1 cellular context compared by ENCODE assay signal in the genomic region with DNA sequence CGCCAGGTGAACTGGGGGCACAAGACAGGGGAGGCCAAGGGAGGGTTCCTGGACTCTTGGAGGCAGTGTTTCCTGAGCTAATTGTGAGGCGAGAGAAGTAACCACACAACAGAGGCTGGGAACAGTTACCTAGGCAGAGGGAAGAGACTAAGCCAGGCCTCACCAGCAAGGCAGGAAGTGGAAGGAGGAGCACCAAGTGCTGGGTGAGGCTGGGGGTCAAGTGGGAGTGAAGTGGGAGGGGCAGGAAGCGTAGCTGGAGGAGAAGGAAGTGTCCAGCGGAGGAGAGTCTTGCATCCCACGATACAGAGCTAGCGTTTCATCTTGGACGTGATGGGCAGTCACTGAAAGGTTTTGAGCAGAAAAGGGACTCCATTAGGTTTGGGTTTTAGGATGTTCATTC.
TF ChIP-seq lines count a peak whose summit lies in the region.

No MANE protein-coding gene starts in this region.

TF ChIP-seq in HepG2, 621 proteins besides CTCF, POLR2A, EP300 and RAD21:
- no peak for TF ChIP-seq NFE2L1 (CRISPR knock-in tag; IDR thresholded peaks at IDR 0.05; ENCODE audit: borderline replicate concordance)
TF ChIP-seq in HepG2: peak in this region for 0.
